ENCODE assay signal across 1 cellular context in genomic region chr17:65261682-65262636, GRCh38.
A peak's percentile ranks its signal among the peaks of the same experiment; 100 is the strongest.
TF ChIP-seq lines count a peak whose summit lies in the region.

No MANE protein-coding gene starts in this region.

TF ChIP-seq in HepG2, 621 proteins besides CTCF, POLR2A, EP300 and RAD21 (continued from another document):
- no peak for TF ChIP-seq ARID4A (CRISPR knock-in tag; IDR thresholded peaks at IDR 0.05; ENCODE audit: borderline replicate concordance)
- no peak for TF ChIP-seq IKZF5 (CRISPR knock-in tag; IDR thresholded peaks at IDR 0.05)
- TF ChIP-seq ERF (CRISPR knock-in tag; IDR thresholded peaks at IDR 0.05): no peak
- TF ChIP-seq GATA4 (IDR thresholded peaks at IDR 0.05; ENCODE audit: borderline replicate concordance, low read depth): no peak
- TF ChIP-seq MAFF (IDR thresholded peaks at IDR 0.05; ENCODE audit: low read depth, low read length): 0 out of 2 replicates have a peak, but pooled peaks have one; percentile 3
- TF ChIP-seq TRAFD1 (CRISPR knock-in tag; IDR thresholded peaks at IDR 0.05; ENCODE audit: borderline replicate concordance): no peak
- peak in 1 of 2 experiments; percentile 0; a peak in 1 of 4 replicates for TF ChIP-seq MAFK (conservative IDR thresholded peaks at IDR 0.05 in 1 of 2, IDR thresholded peaks at IDR 0.05 in 1 of 2; ENCODE audit: low read length in 2 of 2)
